Comparison of ENCODE assay signal across 8 cellular contexts in the genomic region with DNA sequence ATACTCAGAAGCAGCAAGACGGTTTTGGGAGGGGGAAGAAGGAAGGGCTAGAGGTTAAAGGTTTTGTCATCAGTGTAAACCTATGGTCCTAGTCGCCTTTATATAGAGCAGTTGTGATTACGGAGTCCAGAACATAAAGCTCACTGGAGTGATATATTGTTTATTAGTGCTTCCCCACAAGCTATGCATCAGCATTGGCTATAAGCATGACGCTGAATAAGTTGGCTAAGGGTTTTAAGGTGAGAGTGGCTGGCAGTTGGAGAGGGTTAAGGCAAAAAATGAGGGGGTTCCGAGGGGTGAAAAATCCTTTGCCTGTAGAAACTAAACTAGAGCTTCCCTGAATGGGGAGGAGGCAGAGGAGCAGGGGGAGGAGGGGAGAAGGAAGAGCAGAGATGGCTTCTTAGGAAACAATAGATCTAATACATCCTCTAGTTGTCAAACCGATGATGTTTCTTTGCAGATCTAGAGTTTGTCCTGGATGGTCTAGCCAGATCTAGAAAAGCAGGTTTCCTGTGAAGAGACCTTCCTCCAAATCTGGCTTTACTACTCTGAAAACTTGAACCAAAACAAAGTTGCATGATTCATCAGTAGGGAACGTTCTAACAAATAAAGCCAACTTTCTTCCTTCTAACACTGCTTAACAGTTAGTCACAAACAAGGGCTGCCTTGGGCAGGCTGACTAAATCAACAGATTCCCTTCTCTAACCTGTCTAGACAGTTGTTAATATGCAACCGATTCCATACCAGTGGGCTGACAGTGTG. TPM values are rescaled to one million over a fixed set of nuclear protein-coding genes. Genes with fewer than 3 reads are reported as not detected.
A peak's percentile ranks its signal among the peaks of the same experiment; 100 is the strongest.
DNase-seq lines count a peak whose midpoint lies in the region; ATAC-seq, FAIRE-seq and TF ChIP-seq lines count a peak whose summit lies in the region.

No MANE protein-coding gene starts in this region.

- no peak for FAIRE-seq in pancreas (lab: Jason Lieb, UNC)

- ATAC-seq in pancreas: peak; percentile 11 to 43 (median 30)
- ATAC-seq in HG03108 (IDR thresholded peaks at IDR 0.05; ENCODE audit: unreplicated experiment): no peak

- peaks cover 9% of the 10 kb centered on the region for H3K36me3 Mint-ChIP-seq in activated naive CD4-positive, alpha-beta T cell treated with anti-CD3 and anti-CD28 coated beads for 36 hours (ENCODE audit: low read depth)
- H3K36me3 Mint-ChIP-seq in glutamatergic neuron (ENCODE audit: unreplicated experiment): peaks cover 5% of the 10 kb centered on the region

- no peaks in the 10 kb centered on the region for H3K36me3 ChIP-seq in BJ (ENCODE audit: control insufficient read depth, insufficient read depth, low read length)
- H3K36me3 ChIP-seq in pancreas: no peaks in the 10 kb centered on the region

- H3K27me3 Mint-ChIP-seq in activated naive CD4-positive, alpha-beta T cell treated with anti-CD3 and anti-CD28 coated beads for 36 hours (ENCODE audit: low read depth): no peaks in the 10 kb centered on the region
- peaks cover 45% of the 10 kb centered on the region for H3K27me3 Mint-ChIP-seq in glutamatergic neuron (ENCODE audit: unreplicated experiment)

- H3K27me3 ChIP-seq in BJ (ENCODE audit: control insufficient read depth, insufficient read depth, low read length) (no peaks in the 10 kb centered on the region), HL-60 (ENCODE audit: insufficient read depth, poor library complexity, severe bottlenecking) (no peaks in the 10 kb centered on the region), pancreas (no peaks in the 10 kb centered on the region)

- CTCF ChIA-PET in BJ (lab: Yijun Ruan, JAX): interaction anchor here (1.7 to 2.1 kb wide), 2 partner anchors 180 to 310 kb away, joined by 9 to 11 read pairs; no protein-coding TSS in a partner anchor
- CTCF ChIA-PET in activated naive CD4-positive, alpha-beta T cell treated with anti-CD3 and anti-CD28 coated beads for 36 hours (lab: Charles Lee): interaction anchor here (1.8 to 2.4 kb wide), 2 partner anchors 40 to 310 kb away, joined by 6 to 9 read pairs; no protein-coding TSS in a partner anchor

- 38 to 40% methylated on average over 8 of the region's 8 CpGs for WGBS in pancreas, 2 donors

- H3K4me3 Mint-ChIP-seq in activated naive CD4-positive, alpha-beta T cell treated with anti-CD3 and anti-CD28 coated beads for 36 hours: peak overlapping the region; percentile 95
- peak overlapping the region; percentile 92 for H3K4me3 Mint-ChIP-seq in glutamatergic neuron (ENCODE audit: unreplicated experiment)

- H3K4me1 Mint-ChIP-seq in activated naive CD4-positive, alpha-beta T cell treated with anti-CD3 and anti-CD28 coated beads for 36 hours (ENCODE audit: low read depth): peaks cover 57% of the 10 kb centered on the region
- peaks cover 35% of the 10 kb centered on the region for H3K4me1 Mint-ChIP-seq in glutamatergic neuron (ENCODE audit: low read depth, unreplicated experiment)

- POLR2A ChIA-PET in BJ (lab: Charles Lee): interaction anchor here (1.9 kb wide), 1 partner anchor 95 kb away, joined by 5 read pairs; no protein-coding TSS in a partner anchor

- no peaks in the 10 kb centered on the region for H3K9me3 ChIP-seq in pancreas

- peak; percentile 81 for DNase-seq in BJ (ENCODE audit: low read depth)
- DNase-seq in HL-60 (ENCODE audit: low read depth in 1 of 2, low spot score in 1 of 2): no peak
- peak; percentile 58 for DNase-seq in activated naive CD4-positive, alpha-beta T cell treated with anti-CD3 and anti-CD28 coated beads for 36 hours
- DNase-seq in glutamatergic neuron: no peak
- DNase-seq in pancreas: peak in 3 of 6 donors; percentile 35 to 48 (median 38)
- DNase-seq in HuH-7.5 (ENCODE audit: low spot score): no peak
- DNase-seq in activated CD8-positive, alpha-beta memory T cell treated with anti-CD3 and anti-CD28 coated beads, Interleukin-2, amount 50 U/mL, for 48 hours: no peak

- peaks cover 0 to 17% (median 8%) of the 10 kb centered on the region in 3 donors for H3K4me1 ChIP-seq in pancreas

- TF ChIP-seq CTCF in BJ (IDR thresholded peaks at IDR 0.05; ENCODE audit: insufficient read depth, low read depth, low read length) (no peak), HL-60 (IDR thresholded peaks at IDR 0.05; ENCODE audit: insufficient read depth, low read length) (no peak), glutamatergic neuron (IDR thresholded peaks at IDR 0.05; ENCODE audit: partially characterized antibody, unreplicated experiment) (no peak), pancreas (IDR thresholded peaks at IDR 0.05) (no peak)

- H3K9me3 Mint-ChIP-seq in activated naive CD4-positive, alpha-beta T cell treated with anti-CD3 and anti-CD28 coated beads for 36 hours: no peaks in the 10 kb centered on the region
- peaks cover 51% of the 10 kb centered on the region for H3K9me3 Mint-ChIP-seq in glutamatergic neuron (ENCODE audit: unreplicated experiment)

- H3K4me3 ChIP-seq in BJ (ENCODE audit: low read depth, low read length) (peak overlapping the region; percentile 80), HL-60 (replicated peaks; ENCODE audit: insufficient read depth, low read length) (peak overlapping the region; percentile 63), pancreas (peak overlapping the region in 2 of 4 donors; percentile 77 to 94)

- peak overlapping the region; percentile 96 for H3K27ac Mint-ChIP-seq in activated naive CD4-positive, alpha-beta T cell treated with anti-CD3 and anti-CD28 coated beads for 36 hours
- peak overlapping the region; percentile 98 for H3K27ac Mint-ChIP-seq in glutamatergic neuron (ENCODE audit: unreplicated experiment)

- H3K27ac ChIP-seq in HL-60 (replicated peaks): peak overlapping the region; percentile 98
- H3K27ac ChIP-seq in pancreas: peak overlapping the region in 3 of 4 donors; percentile 25 to 100 (median 100)

- intact Hi-C loops in activated naive CD4-positive, alpha-beta T cell treated with anti-CD3 and anti-CD28 coated beads for 36 hours (cut with micrococcal nuclease): loop anchor here (1.0 to 10.0 kb wide), 4 partner anchors 10 to 862 kb away; a partner anchor contains a TSS
- intact Hi-C loops in pancreas (cut with DNase I): no loop called here

RNA-seq across cellular contexts. Expression of a gene that starts 2.5 kb away (rescaled TPM):
- polyA plus RNA-seq in BJ (2011; rRNA removed): 30.2 and 41.9 TPM in 2 replicates
- 117 and 149 TPM in 2 replicates for polyA minus RNA-seq in BJ (2011; rRNA and poly(A)+ RNA removed)
- total RNA-seq in activated naive CD4-positive, alpha-beta T cell treated with anti-CD3 and anti-CD28 coated beads for 36 hours: 10 to 100 TPM; 30.1 to 32.2 TPM
- 323 TPM for total RNA-seq in glutamatergic neuron (ENCODE audit: unreplicated experiment)
- total RNA-seq in pancreas: 10 to 100 TPM in 1 of 6 donors, 1 to 10 TPM in 5; 2.4 to 15.0 (median 6.8) TPM
- 1 to 10 TPM; 2.5 to 3.1 TPM for polyA plus RNA-seq in pancreas

Comparison
In these comparisons a context has a peak if more than half of its experiments do, and no peak if none do; other contexts are left out.
1. DNase-seq: peak in BJ (single experiment) and activated naive CD4-positive, alpha-beta T cell treated with anti-CD3 and anti-CD28 coated beads for 36 hours (single experiment); none in HL-60 (0 of 2), glutamatergic neuron (single experiment), HuH-7.5 (single experiment) and activated CD8-positive, alpha-beta memory T cell treated with anti-CD3 and anti-CD28 coated beads, Interleukin-2, amount 50 U/mL, for 48 hours (single experiment).